11 cellular contexts compared by ENCODE assay signal in genomic region chrX:40086569-40087335, GRCh38. TPM values are rescaled to one million over a fixed set of nuclear protein-coding genes. Genes with fewer than 3 reads are reported as not detected.
DNase-seq lines count a peak whose midpoint lies in the region; ATAC-seq and TF ChIP-seq lines count a peak whose summit lies in the region.
"Had no signal": no experiment of that assay in that cellular context is flagged by ENCODE, and none has a peak within 500 bp of the region (broad histone marks: within the 10 kb centered on the region; RNA-seq: fewer than 3 reads in every experiment).

No MANE protein-coding gene starts in this region.

- H3K36me3 ChIP-seq in RWPE2 (ENCODE audit: low read depth) = no peaks in the 10 kb centered on the region
- no peaks in the 10 kb centered on the region for H3K36me3 ChIP-seq in fibroblast of lung (ENCODE audit: control insufficient read depth, insufficient read depth, low read length)
- H3K36me3 ChIP-seq in MM.1S (replicated peaks; ENCODE audit: insufficient read depth, low read length) = no peaks in the 10 kb centered on the region

- H2AFZ ChIP-seq in fibroblast of lung (ENCODE audit: low read length) (no peak overlapping the region), MM.1S (ENCODE audit: low read length) (no peak overlapping the region)

- DNase-seq in DMS 273 (lab: John Stamatoyannopoulos, UW; ENCODE audit: unreplicated experiment) (peak; percentile 79), RWPE2 (ENCODE audit: low spot score) (no peak), fibroblast of lung (ENCODE audit: low read depth in 2 of 2) (peak; percentile 56 to 79), pons (ENCODE audit: low spot score) (peak; percentile 92), MM.1S (no peak), OCI-M1 (lab: John Stamatoyannopoulos, UW) (no peak), OCI-M2 (lab: John Stamatoyannopoulos, UW; ENCODE audit: unreplicated experiment) (no peak), DMS79 treated with DMSO at 0.1 percent for 48 hours (lab: John Stamatoyannopoulos, UW) (no peak)
- DNase-seq: activated CD4-positive, alpha-beta T cell treated with anti-CD3 and anti-CD28 coated beads for 4 hours; activated naive CD8-positive, alpha-beta T cell treated with anti-CD3 and anti-CD28 coated beads, Interleukin-2, amount 10 ng/mL, durations not matched to agents 7 days and 5 days; Kasumi-1 had no signal

- TF ChIP-seq CTCF in RWPE2 (IDR thresholded peaks at IDR 0.05; ENCODE audit: poor library complexity, severe bottlenecking) (no peak), fibroblast of lung (conservative IDR thresholded peaks at IDR 0.05 in 1 of 2, IDR thresholded peaks at IDR 0.05 in 1 of 2; ENCODE audit: low read depth in 1 of 2, low read length in 2 of 2) (no peak), MM.1S (IDR thresholded peaks at IDR 0.05; ENCODE audit: low read length) (no peak)

- H3K9me3 ChIP-seq in RWPE2 (ENCODE audit: severe bottlenecking) (no peaks in the 10 kb centered on the region), fibroblast of lung (ENCODE audit: control insufficient read depth, insufficient read depth, low read depth, low read length) (no peaks in the 10 kb centered on the region), MM.1S (replicated peaks; ENCODE audit: insufficient read depth, low read length) (no peaks in the 10 kb centered on the region)

- no peaks in the 10 kb centered on the region for H3F3A ChIP-seq in MM.1S (ENCODE audit: insufficient read depth, low read length)

- H3K9ac ChIP-seq in fibroblast of lung (ENCODE audit: insufficient read depth, low read length) (no peak overlapping the region), MM.1S (ENCODE audit: low read length) (no peak overlapping the region)

- H4K20me1 ChIP-seq in fibroblast of lung (ENCODE audit: control insufficient read depth, extremely low read depth, insufficient read depth, low read length) = no peaks in the 10 kb centered on the region
- H4K20me1 ChIP-seq in MM.1S (ENCODE audit: insufficient read depth, low read length) = peaks cover 79% of the 10 kb centered on the region

- H3K4me3 ChIP-seq in RWPE2 (ENCODE audit: severe bottlenecking) (no peak overlapping the region), fibroblast of lung (replicated peaks in 1 of 4; ENCODE audit: control extremely low read depth in 1 of 4, insufficient read depth in 1 of 4, low read depth in 3 of 4, low read length in 4 of 4) (peak overlapping the region in 1 of 4 experiments; percentile 34), MM.1S (ENCODE audit: low read length) (no peak overlapping the region)

- H3K27me3 ChIP-seq in RWPE2 (ENCODE audit: insufficient read depth, poor library complexity, severe bottlenecking) (no peaks in the 10 kb centered on the region), fibroblast of lung (ENCODE audit: control insufficient read depth, insufficient read depth, low read length) (no peaks in the 10 kb centered on the region), MM.1S (replicated peaks; ENCODE audit: insufficient read depth, low read length) (no peaks in the 10 kb centered on the region)

- H3K27ac ChIP-seq in RWPE2 (ENCODE audit: poor library complexity, severe bottlenecking) (peak overlapping the region; percentile 57), fibroblast of lung (ENCODE audit: insufficient read depth, low read length) (peak overlapping the region; percentile 43), MM.1S (ENCODE audit: low read length) (no peak overlapping the region)

- H3K4me2 ChIP-seq in fibroblast of lung (ENCODE audit: extremely low read depth, insufficient read depth, low read length) (peak overlapping the region; percentile 80), MM.1S (ENCODE audit: low read depth, low read length) (no peak overlapping the region)

- no peak for ATAC-seq in RWPE2 (ENCODE audit: low read depth)

- H3K4me1 ChIP-seq in RWPE2 (ENCODE audit: insufficient read depth, poor library complexity, severe bottlenecking) = peaks cover 15% of the 10 kb centered on the region
- H3K4me1 ChIP-seq in fibroblast of lung (ENCODE audit: control insufficient read depth, extremely low read depth, insufficient read depth, low read length) = peaks cover 33% of the 10 kb centered on the region
- H3K4me1 ChIP-seq in MM.1S (ENCODE audit: low read length) = peaks cover 4% of the 10 kb centered on the region; the same call in 1 of the 2 replicates

- H3K9me2 ChIP-seq in MM.1S (replicated peaks; ENCODE audit: insufficient read depth, low read length) = no peaks in the 10 kb centered on the region

- no peaks in the 10 kb centered on the region for H3K79me2 ChIP-seq in fibroblast of lung (ENCODE audit: control insufficient read depth, insufficient read depth, low read length)
- peaks cover 100% of the 10 kb centered on the region for H3K79me2 ChIP-seq in MM.1S (ENCODE audit: low read length)

RNA-seq across cellular contexts. Expression of gene BCOR, which starts 11.0 kb away (rescaled TPM):
- 4.9 and 5.8 TPM in 2 replicates for total RNA-seq in fibroblast of lung
- 3.0 TPM in 2 replicates for polyA plus RNA-seq in fibroblast of lung
- 5.6 and 6.4 TPM in 2 replicates for polyA plus RNA-seq in fibroblast of lung (2012)
- polyA minus RNA-seq in fibroblast of lung (ENCODE audit: low replicate concordance) = 10.6 and 15.2 TPM in 2 replicates

Comparison
In these comparisons a context has a peak if more than half of its experiments do, and no peak if none do; other contexts are left out.
1. DNase-seq: peak in DMS 273 (single experiment), fibroblast of lung (2 of 2) and pons (single experiment); none in RWPE2 (single experiment), MM.1S (single experiment), OCI-M1 (single experiment), OCI-M2 (single experiment) and DMS79 treated with DMSO at 0.1 percent for 48 hours (single experiment).